Comparison of ENCODE assay signal across 28 cellular contexts in the genomic region with DNA sequence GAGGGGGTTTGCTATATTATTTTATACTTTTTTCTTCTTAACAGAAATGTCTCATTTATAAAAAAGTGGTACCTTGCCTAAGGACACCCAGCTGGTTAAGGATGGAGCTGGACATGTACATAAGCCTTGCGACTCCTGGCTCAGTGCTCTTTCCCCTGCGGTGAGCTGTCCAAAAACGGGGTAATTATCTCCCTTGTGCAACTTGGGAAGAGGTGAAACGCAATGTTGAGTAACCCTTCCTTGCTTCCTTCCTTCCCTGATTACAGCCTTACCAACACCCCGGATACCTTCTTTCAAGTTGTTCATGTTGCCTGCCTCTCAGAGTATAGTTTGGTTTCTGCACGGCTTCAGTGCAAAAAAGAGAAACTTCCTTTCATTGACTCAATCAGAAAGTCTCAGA.
"Had no signal": no experiment of that assay in that cellular context is flagged by ENCODE, and none has a peak within 500 bp of the region (broad histone marks: within the 10 kb centered on the region; RNA-seq: fewer than 3 reads in every experiment).

No MANE protein-coding gene starts in this region.

- H3K4me3 ChIP-seq: SJSA1 had no signal

- H3K27me3 ChIP-seq: SJSA1 had no signal

- H3K27ac Mint-ChIP-seq: activated B cell treated with CpG ODN at 0.5 μM for 24 hours; activated CD4-positive, alpha-beta memory T cell treated with anti-CD3 and anti-CD28 coated beads for 36 hours; activated CD4-positive, alpha-beta T cell treated with anti-CD3 and anti-CD28 coated beads, Interleukin-2, amount 10 ng/mL, durations not matched to agents 24 days and 14 days; activated naive CD4-positive, alpha-beta T cell treated with anti-CD3 and anti-CD28 coated beads for 36 hours; activated naive CD8-positive, alpha-beta T cell; brain; T-helper 17 cell had no signal

- H3K36me3 Mint-ChIP-seq: activated CD4-positive, alpha-beta memory T cell treated with anti-CD3 and anti-CD28 coated beads for 36 hours; activated naive CD8-positive, alpha-beta T cell; brain had no signal

- H3K27me3 Mint-ChIP-seq: activated CD4-positive, alpha-beta T cell treated with anti-CD3 and anti-CD28 coated beads, Interleukin-2, amount 10 ng/mL, durations not matched to agents 24 days and 14 days had no signal

- ATAC-seq: activated T-cell treated with anti-CD3 and anti-CD28 coated beads, Interleukin-2, amount 50 U/mL, for 4 hours; PC-3; SK-N-SH treated with all-trans-retinoic acid at 6 μM for 48 hours; T-helper 17 cell had no signal

- H3K9me3 ChIP-seq: SJSA1 had no signal

- H3K27ac ChIP-seq: SJSA1 had no signal

- H3K9me3 Mint-ChIP-seq: activated CD4-positive, alpha-beta memory T cell treated with anti-CD3 and anti-CD28 coated beads for 36 hours; activated CD4-positive, alpha-beta T cell treated with anti-CD3 and anti-CD28 coated beads, Interleukin-2, amount 10 ng/mL, durations not matched to agents 24 days and 14 days; activated naive CD4-positive, alpha-beta T cell treated with anti-CD3 and anti-CD28 coated beads for 36 hours; activated T-cell treated with anti-CD3 and anti-CD28 coated beads, Interleukin-2, amount 50 U/mL, for 4 hours; central memory CD8-positive, alpha-beta T cell had no signal

- H3K4me1 ChIP-seq: SJSA1 had no signal

- FAIRE-seq: astrocyte, RCC 7860 had no signal

- H3K36me3 ChIP-seq: SJSA1 had no signal

- DNase-seq: activated B cell treated with CpG ODN at 0.5 μM for 24 hours; activated CD4-positive, alpha-beta memory T cell treated with anti-CD3 and anti-CD28 coated beads for 36 hours; activated CD4-positive, alpha-beta T cell treated with anti-CD3 and anti-CD28 coated beads for 1 hour; activated CD4-positive, alpha-beta T cell treated with anti-CD3 and anti-CD28 coated beads, Interleukin-2, amount 10 ng/mL, durations not matched to agents 24 days and 14 days; activated CD8-positive, alpha-beta memory T cell treated with anti-CD3 and anti-CD28 coated beads for 24 hours; activated gamma-delta T cell; activated naive CD4-positive, alpha-beta T cell treated with anti-CD3 and anti-CD28 coated beads for 36 hours; activated T-cell treated with anti-CD3 and anti-CD28 coated beads, Interleukin-2, amount 50 U/mL, for 4 hours; amygdala; MM.1S; NCI-H1105; NCI-H1436; NCI-H187; NCI-H2081; NCI-H510A treated with DMSO at 0.1 percent for 48 hours; NCI-H69; NK-92 treated with Interleukin-12 subunit alpha and Interleukin-12 subunit beta, amount 100 ng/mL, for 24 hours; PC-3; SHP77; T-helper 17 cell; T-helper 9 cell had no signal

- H3K4me1 Mint-ChIP-seq: activated B cell treated with CpG ODN at 0.5 μM for 24 hours; activated CD4-positive, alpha-beta T cell treated with anti-CD3 and anti-CD28 coated beads, Interleukin-2, amount 10 ng/mL, durations not matched to agents 24 days and 14 days; brain; central memory CD8-positive, alpha-beta T cell had no signal

- H3K4me3 Mint-ChIP-seq: activated B cell treated with CpG ODN at 0.5 μM for 24 hours; activated CD4-positive, alpha-beta memory T cell treated with anti-CD3 and anti-CD28 coated beads for 36 hours; activated CD4-positive, alpha-beta T cell treated with anti-CD3 and anti-CD28 coated beads, Interleukin-2, amount 10 ng/mL, durations not matched to agents 24 days and 14 days; activated naive CD4-positive, alpha-beta T cell treated with anti-CD3 and anti-CD28 coated beads for 36 hours; activated naive CD8-positive, alpha-beta T cell; activated T-cell treated with anti-CD3 and anti-CD28 coated beads, Interleukin-2, amount 50 U/mL, for 4 hours; brain; central memory CD8-positive, alpha-beta T cell; T-helper 17 cell had no signal
